8 cellular contexts compared by ENCODE assay signal in the genomic region with DNA sequence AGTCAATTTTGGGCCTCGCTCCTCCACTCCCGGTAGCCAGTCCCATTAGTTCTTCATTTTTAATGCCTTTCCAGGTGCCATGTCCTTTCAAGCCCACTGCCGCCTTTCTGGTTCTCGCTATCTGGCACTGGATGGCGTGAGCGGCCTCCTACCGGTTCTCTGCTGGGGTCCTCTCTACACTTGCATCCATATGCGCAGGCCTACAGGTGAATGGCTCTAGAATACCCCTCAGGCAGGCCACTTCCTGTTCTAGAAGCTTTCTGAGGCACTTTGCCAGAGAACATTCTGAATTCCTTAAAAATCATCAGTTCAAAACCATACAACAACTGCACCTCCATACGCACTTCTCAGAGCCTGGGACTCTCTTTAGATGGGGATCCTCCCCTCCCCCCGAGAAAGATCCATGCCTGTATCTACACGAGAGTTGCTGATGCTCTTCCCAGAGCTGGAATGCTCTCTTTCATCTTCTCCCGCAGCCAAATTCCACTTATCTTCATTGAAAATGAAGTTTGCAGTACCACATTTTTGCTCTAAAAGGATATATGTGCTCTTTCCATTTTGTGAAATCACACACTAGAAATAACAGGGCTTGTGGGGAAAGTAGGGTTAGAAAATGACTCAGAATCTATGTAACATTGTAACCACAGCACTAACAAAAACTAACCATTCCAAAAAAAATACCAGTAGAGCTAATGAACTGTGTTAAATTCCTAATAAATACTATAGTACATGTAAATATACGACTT. TPM values are rescaled to one million over a fixed set of nuclear protein-coding genes. Genes with fewer than 3 reads are reported as not detected.
DNase-seq lines count a peak whose midpoint lies in the region; ATAC-seq and TF ChIP-seq lines count a peak whose summit lies in the region.

No MANE protein-coding gene starts in this region.

- H3K4me1 Mint-ChIP-seq in CD8-positive, alpha-beta T cell (ENCODE audit: low read depth), result peaks cover 16% of the 10 kb centered on the region
- H3K4me1 Mint-ChIP-seq in IgD-negative memory B cell (peaks cover 9 to 19% (median 17%) of the 10 kb centered on the region in 3 donors), neural crest cell (peaks cover 26% of the 10 kb centered on the region)
- H3K4me1 Mint-ChIP-seq in central memory CD8-positive, alpha-beta T cell, result peaks cover 18% of the 10 kb centered on the region

- H3K9me3 Mint-ChIP-seq in CD8-positive, alpha-beta T cell, result no peaks in the 10 kb centered on the region
- H3K9me3 Mint-ChIP-seq in IgD-negative memory B cell, result no peaks in the 10 kb centered on the region
- no peaks in the 10 kb centered on the region for H3K9me3 Mint-ChIP-seq in central memory CD8-positive, alpha-beta T cell
- no peaks in the 10 kb centered on the region for H3K9me3 Mint-ChIP-seq in neural crest cell

- no peaks in the 10 kb centered on the region for H3K9me3 ChIP-seq in CD8-positive, alpha-beta T cell (ENCODE audit: low read length)

- no peak overlapping the region for H3K4me3 ChIP-seq in CD8-positive, alpha-beta T cell (ENCODE audit: low read depth, low read length)

- H3K27ac ChIP-seq in CD8-positive, alpha-beta T cell (ENCODE audit: low read depth, low read length), result no peak overlapping the region

- no peak for DNase-seq in CD8-positive, alpha-beta T cell
- DNase-seq in central memory CD8-positive, alpha-beta T cell (ENCODE audit: low spot score in 2 of 2), result no peak
- DNase-seq in neural crest cell (ENCODE audit: low read depth, low spot score) (no peak), COLO668 (lab: John Stamatoyannopoulos, UW; ENCODE audit: unreplicated experiment) (no peak)

- ATAC-seq in CD8-positive, alpha-beta T cell, result no peak
- no peak for ATAC-seq in central memory CD8-positive, alpha-beta T cell (replicated peaks; ENCODE audit: extremely low read depth, poor library complexity, severe bottlenecking)
- no peak for ATAC-seq in HG03097 (IDR thresholded peaks at IDR 0.05; ENCODE audit: low FRiP score, unreplicated experiment)
- ATAC-seq in HG03039 (IDR thresholded peaks at IDR 0.05; ENCODE audit: unreplicated experiment), result no peak
- no peak for ATAC-seq in GM19463 (IDR thresholded peaks at IDR 0.05; ENCODE audit: unreplicated experiment)

- CTCF ChIA-PET in CD8-positive, alpha-beta T cell (lab: Charles Lee), result no interaction called here

- POLR2A ChIA-PET in CD8-positive, alpha-beta T cell (lab: Charles Lee), result no interaction called here

- H3K27me3 ChIP-seq in CD8-positive, alpha-beta T cell (ENCODE audit: insufficient read depth, low read length), result peaks cover 10% of the 10 kb centered on the region

- H3K4me1 ChIP-seq in CD8-positive, alpha-beta T cell (ENCODE audit: insufficient read depth, low read length), result peaks cover 15% of the 10 kb centered on the region

- no peaks in the 10 kb centered on the region for H3K36me3 ChIP-seq in CD8-positive, alpha-beta T cell (ENCODE audit: insufficient read depth, low read length)

- H3K4me3 Mint-ChIP-seq in CD8-positive, alpha-beta T cell, result peak overlapping the region; percentile 75
- peak overlapping the region; percentile 76 to 93 (median 90) for H3K4me3 Mint-ChIP-seq in IgD-negative memory B cell
- H3K4me3 Mint-ChIP-seq in central memory CD8-positive, alpha-beta T cell, result peak overlapping the region; percentile 77
- peak overlapping the region; percentile 91 for H3K4me3 Mint-ChIP-seq in neural crest cell

- H3K27me3 Mint-ChIP-seq in CD8-positive, alpha-beta T cell (ENCODE audit: low read depth), result peaks cover 47% of the 10 kb centered on the region
- H3K27me3 Mint-ChIP-seq in IgD-negative memory B cell (no peaks in the 10 kb centered on the region), neural crest cell (ENCODE audit: low read depth) (peaks cover 5% of the 10 kb centered on the region)
- H3K27me3 Mint-ChIP-seq in central memory CD8-positive, alpha-beta T cell, result peaks cover 65% of the 10 kb centered on the region

- no peaks in the 10 kb centered on the region for H3K36me3 Mint-ChIP-seq in CD8-positive, alpha-beta T cell
- H3K36me3 Mint-ChIP-seq in IgD-negative memory B cell, result no peaks in the 10 kb centered on the region
- no peaks in the 10 kb centered on the region for H3K36me3 Mint-ChIP-seq in central memory CD8-positive, alpha-beta T cell (ENCODE audit: insufficient read depth)
- no peaks in the 10 kb centered on the region for H3K36me3 Mint-ChIP-seq in neural crest cell (ENCODE audit: low read depth)

- no peak for TF ChIP-seq CTCF in CD8-positive, alpha-beta T cell (IDR thresholded peaks at IDR 0.05)
- no peak for TF ChIP-seq CTCF in neural crest cell (conservative IDR thresholded peaks at IDR 0.05)

- no peak overlapping the region for H3K27ac Mint-ChIP-seq in CD8-positive, alpha-beta T cell
- peak overlapping the region in 2 of 3 donors; percentile 36 to 87 for H3K27ac Mint-ChIP-seq in IgD-negative memory B cell
- H3K27ac Mint-ChIP-seq in central memory CD8-positive, alpha-beta T cell (ENCODE audit: low read depth), result no peak overlapping the region
- H3K27ac Mint-ChIP-seq in neural crest cell (ENCODE audit: unreplicated experiment), result no peak overlapping the region

- intact Hi-C loops in CD8-positive, alpha-beta T cell (cut with DNase I, micrococcal nuclease), result no loop called here

RNA-seq across cellular contexts. Expression of gene LHFPL2, which starts 1.4 kb away (rescaled TPM):
- total RNA-seq in CD8-positive, alpha-beta T cell, result under 1 TPM; 0.57 to 0.94 TPM
- polyA plus RNA-seq in IgD-negative memory B cell, result 9.1 TPM
- total RNA-seq in neural crest cell, result 14.4 and 15.0 TPM in 2 replicates

Comparison
In these comparisons a context has a peak if more than half of its experiments do, and no peak if none do; other contexts are left out.
1. H3K27ac Mint-ChIP-seq: peak in IgD-negative memory B cell (2 of 3); none in CD8-positive, alpha-beta T cell (single experiment), central memory CD8-positive, alpha-beta T cell (single experiment) and neural crest cell (single experiment).
2. Peak in every context shown above with its lines, with median percentiles within 50 percentile points of each other: H3K4me3 Mint-ChIP-seq.